ENCODE assay signal across 26 cellular contexts in genomic region chr1:228312091-228312764, GRCh38.
"Had no signal": no experiment of that assay in that cellular context is flagged by ENCODE, and none has a peak within 500 bp of the region (broad histone marks: within the 10 kb centered on the region; RNA-seq: fewer than 3 reads in every experiment).

No MANE protein-coding gene starts in this region.

- H2AFZ ChIP-seq: parathyroid adenoma had no signal

- ATAC-seq: effector memory CD8-positive, alpha-beta T cell; left lobe of liver; psoas muscle; SK-N-SH treated with all-trans-retinoic acid at 6 μM for 48 hours; stimulated activated memory B cell treated with anti-CD40 and anti-IgM and Interleukin-4, amounts not matched to agents 10 μg/mL and 1 μg/mL and 100 μg/mL, for 72 hours; stimulated activated naive CD8-positive, alpha-beta T cell treated with anti-CD3 and anti-CD28 coated beads, Interleukin-15, amount 100 ng/mL, for 72 hours; T-helper 17 cell had no signal

- H3K4me2 ChIP-seq: smooth muscle cell had no signal

- DNase-seq: activated CD4-positive, alpha-beta memory T cell treated with anti-CD3 and anti-CD28 coated beads for 36 hours; activated CD4-positive, alpha-beta T cell treated with anti-CD3 and anti-CD28 coated beads, Interleukin-2, amount 10 ng/mL, durations not matched to agents 24 days and 14 days; activated CD8-positive, alpha-beta memory T cell treated with anti-CD3 and anti-CD28 coated beads, Interleukin-2, amount 50 U/mL, for 4 hours; activated gamma-delta T cell; cortex of kidney; effector memory CD8-positive, alpha-beta T cell; psoas muscle; stimulated activated CD4-positive, alpha-beta T cell treated with anti-CD3 and anti-CD28 coated beads, Interleukin-1b, Interleukin-23, amount 100 ng/mL, for 48 hours; stimulated activated CD4-positive, alpha-beta T cell treated with anti-CD3 and anti-CD28 coated beads, Interleukin-4, amount 100 ng/mL, for 4 hours; stimulated activated CD8-positive, alpha-beta memory T cell treated with anti-CD3 and anti-CD28 coated beads, Interleukin-4, amount 100 ng/mL, for 48 hours; stimulated activated naive CD8-positive, alpha-beta T cell treated with anti-CD3 and anti-CD28 coated beads, Interleukin-15, amount 100 ng/mL, for 72 hours; substantia nigra; T-helper 17 cell; T1000; WERI-Rb-1 had no signal

- H3K79me2 ChIP-seq: parathyroid adenoma had no signal

- H3K9me3 Mint-ChIP-seq: effector memory CD8-positive, alpha-beta T cell; stimulated activated memory B cell treated with anti-CD40 and anti-IgM and Interleukin-4, amounts not matched to agents 10 μg/mL and 1 μg/mL and 100 μg/mL, for 72 hours; stimulated activated naive CD8-positive, alpha-beta T cell treated with anti-CD3 and anti-CD28 coated beads, Interleukin-15, amount 100 ng/mL, for 72 hours had no signal

- H3K27me3 ChIP-seq: ascending aorta, cardiac muscle cell, vagina had no signal

- H3K36me3 Mint-ChIP-seq: stimulated activated memory B cell treated with anti-CD40 and anti-IgM and Interleukin-4, amounts not matched to agents 10 μg/mL and 1 μg/mL and 100 μg/mL, for 72 hours had no signal

- H3K27me3 Mint-ChIP-seq: activated CD4-positive, alpha-beta memory T cell treated with anti-CD3 and anti-CD28 coated beads for 36 hours; activated CD4-positive, alpha-beta T cell treated with anti-CD3 and anti-CD28 coated beads, Interleukin-2, amount 10 ng/mL, durations not matched to agents 24 days and 14 days; activated naive CD8-positive, alpha-beta T cell; brain; stimulated activated memory B cell treated with anti-CD40 and anti-IgM and Interleukin-4, amounts not matched to agents 10 μg/mL and 1 μg/mL and 100 μg/mL, for 72 hours; stimulated activated naive CD8-positive, alpha-beta T cell treated with anti-CD3 and anti-CD28 coated beads, Interleukin-15, amount 100 ng/mL, for 72 hours; T-helper 17 cell; type B pancreatic cell had no signal

- H3K4me3 Mint-ChIP-seq: activated CD4-positive, alpha-beta memory T cell treated with anti-CD3 and anti-CD28 coated beads for 36 hours; activated CD4-positive, alpha-beta T cell treated with anti-CD3 and anti-CD28 coated beads, Interleukin-2, amount 10 ng/mL, durations not matched to agents 24 days and 14 days; activated naive CD8-positive, alpha-beta T cell; brain; effector memory CD8-positive, alpha-beta T cell; stimulated activated memory B cell treated with anti-CD40 and anti-IgM and Interleukin-4, amounts not matched to agents 10 μg/mL and 1 μg/mL and 100 μg/mL, for 72 hours; stimulated activated naive CD8-positive, alpha-beta T cell treated with anti-CD3 and anti-CD28 coated beads, Interleukin-15, amount 100 ng/mL, for 72 hours; T-helper 17 cell; type B pancreatic cell had no signal

- H3K27ac ChIP-seq: ascending aorta, cardiac muscle cell, parathyroid adenoma, psoas muscle, vagina, WERI-Rb-1 had no signal

- H3K36me3 ChIP-seq: ascending aorta, WERI-Rb-1 had no signal

- H3K27ac Mint-ChIP-seq: activated CD4-positive, alpha-beta memory T cell treated with anti-CD3 and anti-CD28 coated beads for 36 hours; activated CD4-positive, alpha-beta T cell treated with anti-CD3 and anti-CD28 coated beads, Interleukin-2, amount 10 ng/mL, durations not matched to agents 24 days and 14 days; activated naive CD8-positive, alpha-beta T cell; brain; effector memory CD8-positive, alpha-beta T cell; stimulated activated memory B cell treated with anti-CD40 and anti-IgM and Interleukin-4, amounts not matched to agents 10 μg/mL and 1 μg/mL and 100 μg/mL, for 72 hours; stimulated activated naive CD8-positive, alpha-beta T cell treated with anti-CD3 and anti-CD28 coated beads, Interleukin-15, amount 100 ng/mL, for 72 hours; T-helper 17 cell; type B pancreatic cell had no signal

- H3K9me3 ChIP-seq: psoas muscle, vagina had no signal

- H3K4me1 ChIP-seq: ascending aorta, parathyroid adenoma, vagina had no signal

- H3K4me3 ChIP-seq: ascending aorta, cardiac muscle cell, psoas muscle, smooth muscle cell, vagina had no signal

- H3K4me1 Mint-ChIP-seq: activated CD4-positive, alpha-beta T cell treated with anti-CD3 and anti-CD28 coated beads, Interleukin-2, amount 10 ng/mL, durations not matched to agents 24 days and 14 days; brain; stimulated activated memory B cell treated with anti-CD40 and anti-IgM and Interleukin-4, amounts not matched to agents 10 μg/mL and 1 μg/mL and 100 μg/mL, for 72 hours; stimulated activated naive CD8-positive, alpha-beta T cell treated with anti-CD3 and anti-CD28 coated beads, Interleukin-15, amount 100 ng/mL, for 72 hours; T-helper 17 cell had no signal
